Comparison of ENCODE assay signal across 9 cellular contexts in genomic region chr3:190306513-190307163, GRCh38. TPM values are rescaled to one million over a fixed set of nuclear protein-coding genes. Genes with fewer than 3 reads are reported as not detected.
DNase-seq lines count a peak whose midpoint lies in the region; ATAC-seq and TF ChIP-seq lines count a peak whose summit lies in the region.
"Had no signal": no experiment of that assay in that cellular context is flagged by ENCODE, and none has a peak within 500 bp of the region (broad histone marks: within the 10 kb centered on the region; RNA-seq: fewer than 3 reads in every experiment).

No MANE protein-coding gene starts in this region.

- DNase-seq in DMS53 treated with DMSO at 0.1 percent for 48 hours (lab: John Stamatoyannopoulos, UW; ENCODE audit: unreplicated experiment) (peak; percentile 74), NCI-H146 (lab: John Stamatoyannopoulos, UW) (peak; percentile 97), body of pancreas (peak; percentile 66 to 89 (median 72)), progenitor cell of endocrine pancreas (ENCODE audit: low spot score, unreplicated experiment) (no peak), GM10266 (ENCODE audit: extremely low spot score) (no peak), NCI-H1694 treated with DMSO at 0.1 percent for 48 hours (lab: John Stamatoyannopoulos, UW) (no peak)
- no peak for DNase-seq in natural killer cell treated with Interleukin-12 subunit alpha and Interleukin-12 subunit beta and Interleukin-15 and Interleukin-18, amount 100 ng/mL, for 72 hours (ENCODE audit: low spot score)
- DNase-seq: GOT3 had no signal

- peak overlapping the region; percentile 88 to 90 (median 90) for H3K27ac ChIP-seq in body of pancreas
- H3K27ac ChIP-seq: neutrophil had no signal

- no peaks in the 10 kb centered on the region for H3K27me3 Mint-ChIP-seq in progenitor cell of endocrine pancreas
- peaks cover 0 to 2% of the 10 kb centered on the region in 2 donors for H3K27me3 Mint-ChIP-seq in natural killer cell treated with Interleukin-12 subunit alpha and Interleukin-12 subunit beta and Interleukin-15 and Interleukin-18, amount 100 ng/mL, for 72 hours

- H3K4me1 ChIP-seq in body of pancreas: peaks cover 55% of the 10 kb centered on the region

- peak; percentile 93 for ATAC-seq in body of pancreas
- ATAC-seq in natural killer cell treated with Interleukin-12 subunit alpha and Interleukin-12 subunit beta and Interleukin-15 and Interleukin-18, amount 100 ng/mL, for 72 hours: no peak

- H3K36me3 ChIP-seq in body of pancreas (replicated peaks in 1 of 2; ENCODE audit: insufficient read depth in 1 of 2, low read depth in 2 of 2): no peaks in the 10 kb centered on the region
- H3K36me3 ChIP-seq: neutrophil had no signal

- TF ChIP-seq CTCF in body of pancreas (IDR thresholded peaks at IDR 0.05) (no peak), progenitor cell of endocrine pancreas (IDR thresholded peaks at IDR 0.05; ENCODE audit: unreplicated experiment) (no peak), GM10266 (IDR thresholded peaks at IDR 0.05; ENCODE audit: control insufficient read depth, insufficient read depth, low read depth, missing control alignments) (no peak)

- 19 to 22% methylated on average over 4 of the region's 4 CpGs for WGBS in body of pancreas, 2 donors

- no peaks in the 10 kb centered on the region for H3K9me3 Mint-ChIP-seq in progenitor cell of endocrine pancreas (ENCODE audit: low read depth)
- H3K9me3 Mint-ChIP-seq in natural killer cell treated with Interleukin-12 subunit alpha and Interleukin-12 subunit beta and Interleukin-15 and Interleukin-18, amount 100 ng/mL, for 72 hours: peaks cover 8% of the 10 kb centered on the region

- no peak overlapping the region for H3K4me3 ChIP-seq in body of pancreas

- peaks cover 12% of the 10 kb centered on the region for H3K36me3 Mint-ChIP-seq in progenitor cell of endocrine pancreas (ENCODE audit: insufficient read depth)
- H3K36me3 Mint-ChIP-seq in natural killer cell treated with Interleukin-12 subunit alpha and Interleukin-12 subunit beta and Interleukin-15 and Interleukin-18, amount 100 ng/mL, for 72 hours: no peaks in the 10 kb centered on the region

- no peaks in the 10 kb centered on the region for H3K9me3 ChIP-seq in body of pancreas
- H3K9me3 ChIP-seq: neutrophil had no signal

- H3K27me3 ChIP-seq in body of pancreas: no peaks in the 10 kb centered on the region
- H3K27me3 ChIP-seq: neutrophil had no signal

- H3K27ac Mint-ChIP-seq in progenitor cell of endocrine pancreas: peak overlapping the region; percentile 93
- H3K27ac Mint-ChIP-seq in natural killer cell treated with Interleukin-12 subunit alpha and Interleukin-12 subunit beta and Interleukin-15 and Interleukin-18, amount 100 ng/mL, for 72 hours: no peak overlapping the region

- peak overlapping the region; percentile 0 for H3K4me3 Mint-ChIP-seq in progenitor cell of endocrine pancreas (ENCODE audit: low read depth)
- H3K4me3 Mint-ChIP-seq in natural killer cell treated with Interleukin-12 subunit alpha and Interleukin-12 subunit beta and Interleukin-15 and Interleukin-18, amount 100 ng/mL, for 72 hours: no peak overlapping the region

- peaks cover 40% of the 10 kb centered on the region for H3K4me1 Mint-ChIP-seq in progenitor cell of endocrine pancreas (ENCODE audit: low read depth)
- no peaks in the 10 kb centered on the region for H3K4me1 Mint-ChIP-seq in natural killer cell treated with Interleukin-12 subunit alpha and Interleukin-12 subunit beta and Interleukin-15 and Interleukin-18, amount 100 ng/mL, for 72 hours (ENCODE audit: low read depth in 2 of 2)

- TF ChIP-seq POLR2A in body of pancreas (IDR thresholded peaks at IDR 0.05): peak in 2 of 3 donors; percentile 52 to 63

- intact Hi-C loops in body of pancreas (cut with DNase I): no loop called here

RNA-seq across cellular contexts. Expression of gene CLDN1, which starts 15.6 kb away (rescaled TPM):
- total RNA-seq in body of pancreas: 10 to 100 TPM; 33.3 to 57.9 TPM
- 37.8 and 38.0 TPM in 2 replicates for total RNA-seq in progenitor cell of endocrine pancreas
- not detected for total RNA-seq in natural killer cell treated with Interleukin-12 subunit alpha and Interleukin-12 subunit beta and Interleukin-15 and Interleukin-18, amount 100 ng/mL, for 72 hours

Comparison
In these comparisons a context has a peak if more than half of its experiments do, and no peak if none do; other contexts are left out.
1. DNase-seq: peak in DMS53 treated with DMSO at 0.1 percent for 48 hours (single experiment), NCI-H146 (single experiment) and body of pancreas (4 of 4); none in progenitor cell of endocrine pancreas (single experiment), GM10266 (single experiment), NCI-H1694 treated with DMSO at 0.1 percent for 48 hours (single experiment) and natural killer cell treated with Interleukin-12 subunit alpha and Interleukin-12 subunit beta and Interleukin-15 and Interleukin-18, amount 100 ng/mL, for 72 hours (single experiment).
2. RNA of gene CLDN1, which starts 15.6 kb away (total RNA-seq): 33.3 to 57.9 TPM in body of pancreas and 37.8 to 38.0 TPM in progenitor cell of endocrine pancreas; not detected in natural killer cell treated with Interleukin-12 subunit alpha and Interleukin-12 subunit beta and Interleukin-15 and Interleukin-18, amount 100 ng/mL, for 72 hours; every median in the first group is over 10 times any median in the second.